11 cellular contexts compared by ENCODE assay signal in genomic region chr5:37198066-37198465, GRCh38. TPM values are rescaled to one million over a fixed set of nuclear protein-coding genes. Genes with fewer than 3 reads are reported as not detected.
DNase-seq lines count a peak whose midpoint lies in the region; ATAC-seq and TF ChIP-seq lines count a peak whose summit lies in the region.
"Had no signal": no experiment of that assay in that cellular context is flagged by ENCODE, and none has a peak within 500 bp of the region (broad histone marks: within the 10 kb centered on the region; RNA-seq: fewer than 3 reads in every experiment).

No MANE protein-coding gene starts in this region.

- H3K27me3 ChIP-seq in IMR-90 (ENCODE audit: control insufficient read depth, insufficient read depth, low read length) (no peaks in the 10 kb centered on the region), fibroblast of lung (ENCODE audit: control insufficient read depth, insufficient read depth, low read length) (no peaks in the 10 kb centered on the region)
- H3K27me3 ChIP-seq: adrenal gland had no signal

- ATAC-seq in GM21367 (IDR thresholded peaks at IDR 0.05; ENCODE audit: unreplicated experiment) (peak; percentile 46), IMR-90 (ENCODE audit: low read depth) (no peak)

- no peak overlapping the region for H2BK15ac ChIP-seq in IMR-90 (ENCODE audit: low read depth, low read length)

- H3K18ac ChIP-seq in IMR-90 (ENCODE audit: low read depth, low read length): peak overlapping the region; percentile 69; the same call in 1 of the 2 replicates

- H2AFZ ChIP-seq in IMR-90 (replicated peaks; ENCODE audit: low read length, poor library complexity): no peak overlapping the region
- peak overlapping the region; percentile 37 for H2AFZ ChIP-seq in fibroblast of lung (ENCODE audit: low read length)

- H3K36me3 ChIP-seq in IMR-90 (ENCODE audit: control insufficient read depth, insufficient read depth, low read length): peaks cover 16% of the 10 kb centered on the region
- no peaks in the 10 kb centered on the region for H3K36me3 ChIP-seq in fibroblast of lung (ENCODE audit: control insufficient read depth, insufficient read depth, low read length)

- intact Hi-C loops in IMR-90 (cut with micrococcal nuclease): no loop called here

- in situ Hi-C loops in IMR-90 (cut with MboI; ENCODE audit: low sequenced_read_pairs): no loop called here

- 0 out of 2 replicates have a peak overlapping the region, but pooled peaks have one; percentile 25 for H3K14ac ChIP-seq in IMR-90 (replicated peaks; ENCODE audit: low read depth, low read length)

- H3K79me2 ChIP-seq in fibroblast of lung (ENCODE audit: control insufficient read depth, insufficient read depth, low read length): no peaks in the 10 kb centered on the region

- WGBS in IMR-90 (ENCODE audit: extremely low coverage in 2 of 2, insufficient read length in 1 of 2), 2 experiments: no CpG with 5 or more reads among the region's 3 CpGs

- no peak for TF ChIP-seq RAD21 in IMR-90 (IDR thresholded peaks at IDR 0.05; ENCODE audit: low read length)

- H2AK5ac ChIP-seq in IMR-90 (ENCODE audit: low read depth, low read length): no peak overlapping the region

- H3K9ac ChIP-seq in IMR-90 (ENCODE audit: low read depth, low read length) (no peak overlapping the region), fibroblast of lung (ENCODE audit: insufficient read depth, low read length) (no peak overlapping the region)

- H3K79me1 ChIP-seq in IMR-90 (ENCODE audit: low read depth in 1 of 2, low read length in 2 of 2): peaks cover 3 to 4% of the 10 kb centered on the region in 2 experiments; a peak in 2 of 4 replicates

- TF ChIP-seq CTCF in GM10266 (IDR thresholded peaks at IDR 0.05; ENCODE audit: control insufficient read depth, insufficient read depth, low read depth, missing control alignments) (no peak), IMR-90 (conservative IDR thresholded peaks at IDR 0.05; ENCODE audit: low read depth, low read length) (no peak), fibroblast of lung (conservative IDR thresholded peaks at IDR 0.05 in 1 of 2, IDR thresholded peaks at IDR 0.05 in 1 of 2; ENCODE audit: low read depth in 1 of 2, low read length in 2 of 2) (no peak)

- H4K20me1 ChIP-seq in IMR-90 (ENCODE audit: insufficient read depth, low read length): no peaks in the 10 kb centered on the region
- H4K20me1 ChIP-seq in fibroblast of lung (ENCODE audit: control insufficient read depth, extremely low read depth, insufficient read depth, low read length): no peaks in the 10 kb centered on the region

- TF ChIP-seq POLR2A in IMR-90 (IDR thresholded peaks at IDR 0.05; ENCODE audit: low read depth, low read length): no peak

- no peak overlapping the region for H3K23ac ChIP-seq in IMR-90 (ENCODE audit: low read depth, low read length)

- POLR2A ChIA-PET in IMR-90 (lab: Charles Lee; ENCODE audit: unreplicated experiment): no interaction called here

- dilution Hi-C loops in IMR-90 (cut with HindIII; ENCODE audit: low sequenced_read_pairs, unreplicated experiment): no loop called here

- BruUV-seq in IMR-90 (replicated peaks; lab: Mats Ljungman, UMichigan): no TSS peak

- no peak overlapping the region for H2BK20ac ChIP-seq in IMR-90 (ENCODE audit: low read depth, low read length)

- peaks cover 4% of the 10 kb centered on the region for H3K4me1 ChIP-seq in IMR-90 (ENCODE audit: control insufficient read depth, insufficient read depth, low read length)
- H3K4me1 ChIP-seq in fibroblast of lung (ENCODE audit: control insufficient read depth, extremely low read depth, insufficient read depth, low read length): peaks cover 4% of the 10 kb centered on the region

- H4K91ac ChIP-seq in IMR-90 (ENCODE audit: insufficient read depth, low read depth, low read length): no peak overlapping the region

- H3K4ac ChIP-seq in IMR-90 (ENCODE audit: low read depth, low read length): no peak overlapping the region

- peak overlapping the region in 1 of 2 experiments; percentile 54; a peak in 1 of 4 replicates for H4K8ac ChIP-seq in IMR-90 (ENCODE audit: low read depth in 2 of 2, low read length in 2 of 2)

- H4K5ac ChIP-seq in IMR-90 (ENCODE audit: low read depth, low read length): peak overlapping the region; percentile 17; the same call in 1 of the 2 replicates

- no peak overlapping the region for H3K56ac ChIP-seq in IMR-90 (ENCODE audit: extremely low read depth, insufficient read depth, low read length)

- DNase-seq in GM10266 (ENCODE audit: extremely low spot score) (peak; percentile 23), IMR-90 (no peak), fibroblast of lung (ENCODE audit: low read depth in 2 of 2) (no peak), NCI-H524 (lab: John Stamatoyannopoulos, UW) (no peak), nucleus accumbens (lab: John Stamatoyannopoulos, UW) (no peak), pons (ENCODE audit: low spot score) (no peak)
- no peak for DNase-seq in stimulated activated CD4-positive, alpha-beta T cell treated with anti-CD3 and anti-CD28 coated beads, Interleukin-4, amount 100 ng/mL, for 24 hours
- DNase-seq: NCI-H146; stimulated activated CD4-positive, alpha-beta T cell treated with anti-CD3 and anti-CD28 coated beads, Interleukin-4, amount 100 ng/mL, for 1 hour had no signal

- CTCF ChIA-PET in IMR-90 (lab: Yijun Ruan, JAX): no interaction called here

- no peak overlapping the region for H3K4me3 ChIP-seq in IMR-90 (ENCODE audit: insufficient read depth, low read depth, low read length)
- no peak overlapping the region for H3K4me3 ChIP-seq in fibroblast of lung (replicated peaks in 1 of 4; ENCODE audit: control extremely low read depth in 1 of 4, insufficient read depth in 1 of 4, low read depth in 3 of 4, low read length in 4 of 4)

- H3K9me1 ChIP-seq in IMR-90 (ENCODE audit: insufficient read depth, low read length): peaks cover 3% of the 10 kb centered on the region; the same call in 1 of the 2 replicates

- H3K4me2 ChIP-seq in IMR-90 (ENCODE audit: low read depth, low read length) (peak overlapping the region; percentile 60; the same call in 1 of the 2 replicates), fibroblast of lung (ENCODE audit: extremely low read depth, insufficient read depth, low read length) (peak overlapping the region; percentile 51)

- H2BK5ac ChIP-seq in IMR-90 (ENCODE audit: low read depth, low read length, poor library complexity, severe bottlenecking): peak overlapping the region; percentile 34

- no peaks in the 10 kb centered on the region for H3K9me3 ChIP-seq in IMR-90 (ENCODE audit: control insufficient read depth, insufficient read depth, low read length)
- no peaks in the 10 kb centered on the region for H3K9me3 ChIP-seq in fibroblast of lung (ENCODE audit: control insufficient read depth, insufficient read depth, low read depth, low read length)
- H3K9me3 ChIP-seq: adrenal gland had no signal

- H2BK120ac ChIP-seq in IMR-90 (ENCODE audit: low read depth, low read length): no peak overlapping the region

- H3K27ac ChIP-seq in IMR-90 (ENCODE audit: insufficient read depth, low read length) (no peak overlapping the region), fibroblast of lung (ENCODE audit: insufficient read depth, low read length) (peak overlapping the region; percentile 27)
- H3K27ac ChIP-seq: adrenal gland had no signal

- H2AK9ac ChIP-seq in IMR-90 (replicated peaks; ENCODE audit: low read depth, low read length, poor library complexity): no peak overlapping the region

TF ChIP-seq in IMR-90, 13 proteins besides CTCF, POLR2A, EP300 and RAD21:
- TF ChIP-seq SMC3 (IDR thresholded peaks at IDR 0.05; ENCODE audit: low read depth, low read length) (no peak), USF2 (IDR thresholded peaks at IDR 0.05; ENCODE audit: low read depth, low read length) (no peak), MAZ (IDR thresholded peaks at IDR 0.05; ENCODE audit: borderline replicate concordance, low read depth, low read length) (no peak), NFE2L2 (IDR thresholded peaks at IDR 0.05; ENCODE audit: low read depth, low read length) (no peak), RCOR1 (IDR thresholded peaks at IDR 0.05; ENCODE audit: insufficient replicate concordance, low read length) (no peak), MAFK (IDR thresholded peaks at IDR 0.05; ENCODE audit: low read depth, low read length) (no peak)
TF ChIP-seq in IMR-90: peak in this region for 0.

RNA-seq across cellular contexts. Expression of gene CPLANE1, which starts 51.1 kb away (rescaled TPM):
- 17.9 and 19.7 TPM in 2 replicates for total RNA-seq in IMR-90 (2012; rRNA removed)
- 3.5 and 4.4 TPM in 2 replicates for polyA plus RNA-seq in IMR-90 (2012; rRNA removed)
- 0.68 and 0.71 TPM in 2 replicates for polyA plus RNA-seq in IMR-90 (2012; cell fraction: cytosol; rRNA removed)
- polyA plus RNA-seq in IMR-90 (2012; cell fraction: nucleus; rRNA removed; ENCODE audit: low replicate concordance): 1.4 and 12.0 TPM in 2 replicates
- total RNA-seq in fibroblast of lung: 17.7 and 20.0 TPM in 2 replicates
- polyA plus RNA-seq in fibroblast of lung: 10.0 and 15.3 TPM in 2 replicates
- 4.7 and 7.8 TPM in 2 replicates for polyA plus RNA-seq in fibroblast of lung (2012)
- polyA minus RNA-seq in fibroblast of lung (ENCODE audit: low replicate concordance): 1.0 and 14.9 TPM in 2 replicates
